In genomic region chr3:6861331-6861988, GRCh38 we compare ENCODE assay signal across 13 cellular contexts. TPM values are rescaled to one million over a fixed set of nuclear protein-coding genes. Genes with fewer than 3 reads are reported as not detected.
A peak's percentile ranks its signal among the peaks of the same experiment; 100 is the strongest.
DNase-seq lines count a peak whose midpoint lies in the region; ATAC-seq and TF ChIP-seq lines count a peak whose summit lies in the region.
"Had no signal": no experiment of that assay in that cellular context is flagged by ENCODE, and none has a peak within 500 bp of the region (broad histone marks: within the 10 kb centered on the region; RNA-seq: fewer than 3 reads in every experiment).

No MANE protein-coding gene starts in this region.

- H3K27ac Mint-ChIP-seq in progenitor cell of endocrine pancreas = no peak overlapping the region
- H3K27ac Mint-ChIP-seq: memory B cell; stimulated activated effector memory CD8-positive, alpha-beta T cell treated with anti-CD3 and anti-CD28 coated beads, Interleukin-12 subunit alpha, Interleukin-12 subunit beta, amount 100 ng/mL, for 72 hours had no signal

- ATAC-seq in HG02981 (IDR thresholded peaks at IDR 0.05; ENCODE audit: unreplicated experiment) = no peak
- ATAC-seq: stimulated activated effector memory CD8-positive, alpha-beta T cell treated with anti-CD3 and anti-CD28 coated beads, Interleukin-12 subunit alpha, Interleukin-12 subunit beta, amount 100 ng/mL, for 72 hours had no signal

- peak overlapping the region; percentile 74 for H3K4me3 ChIP-seq in SK-N-MC
- peak overlapping the region; percentile 72 for H3K4me3 ChIP-seq in iPS-11a (ENCODE audit: low read depth, low read length)
- H3K4me3 ChIP-seq in Karpas-422 (ENCODE audit: low read length) = no peak overlapping the region
- H3K4me3 ChIP-seq: body of pancreas had no signal

- H3K4me1 Mint-ChIP-seq in progenitor cell of endocrine pancreas (ENCODE audit: low read depth) = peaks cover 4% of the 10 kb centered on the region
- H3K4me1 Mint-ChIP-seq: memory B cell had no signal

- no peaks in the 10 kb centered on the region for H3K9me3 Mint-ChIP-seq in progenitor cell of endocrine pancreas (ENCODE audit: low read depth)

- H3K36me3 ChIP-seq in SK-N-MC (ENCODE audit: insufficient read depth, low read length) = no peaks in the 10 kb centered on the region
- no peaks in the 10 kb centered on the region for H3K36me3 ChIP-seq in Karpas-422 (ENCODE audit: insufficient read depth, low read length)

- H3K4me1 ChIP-seq in Karpas-422 (ENCODE audit: low read length) = no peaks in the 10 kb centered on the region

- H3K36me3 Mint-ChIP-seq in progenitor cell of endocrine pancreas (ENCODE audit: insufficient read depth) = no peaks in the 10 kb centered on the region
- H3K36me3 Mint-ChIP-seq: stimulated activated effector memory CD8-positive, alpha-beta T cell treated with anti-CD3 and anti-CD28 coated beads, Interleukin-12 subunit alpha, Interleukin-12 subunit beta, amount 100 ng/mL, for 72 hours had no signal

- H3K27ac ChIP-seq in SK-N-MC = no peak overlapping the region
- no peak overlapping the region for H3K27ac ChIP-seq in Karpas-422 (ENCODE audit: low read length)
- H3K27ac ChIP-seq: body of pancreas had no signal

- H3K4me2 ChIP-seq in Karpas-422 (ENCODE audit: low read depth, low read length, poor library complexity, severe bottlenecking) = no peak overlapping the region

- H3K27me3 ChIP-seq in Karpas-422 (ENCODE audit: low read length) = no peaks in the 10 kb centered on the region

- TF ChIP-seq CTCF in GM20000 (IDR thresholded peaks at IDR 0.05; ENCODE audit: extremely low read depth, missing control alignments) (no peak), progenitor cell of endocrine pancreas (IDR thresholded peaks at IDR 0.05; ENCODE audit: unreplicated experiment) (no peak)

- H3K79me2 ChIP-seq in Karpas-422 (ENCODE audit: low read length) = no peaks in the 10 kb centered on the region

- H3K4me3 Mint-ChIP-seq in progenitor cell of endocrine pancreas (ENCODE audit: low read depth) = peak overlapping the region; percentile 69
- H3K4me3 Mint-ChIP-seq: memory B cell; stimulated activated effector memory CD8-positive, alpha-beta T cell treated with anti-CD3 and anti-CD28 coated beads, Interleukin-12 subunit alpha, Interleukin-12 subunit beta, amount 100 ng/mL, for 72 hours had no signal

- DNase-seq in GM20000 (ENCODE audit: low spot score) = peak; percentile 22
- no peak for DNase-seq in SK-N-MC (ENCODE audit: low read depth, low spot score)
- no peak for DNase-seq in progenitor cell of endocrine pancreas (ENCODE audit: low spot score, unreplicated experiment)
- DNase-seq in OCI-M1 (lab: John Stamatoyannopoulos, UW) = no peak
- no peak for DNase-seq in Karpas-422
- DNase-seq in activated CD4-positive, alpha-beta T cell treated with anti-CD3 and anti-CD28 coated beads for 1 hour = no peak
- DNase-seq: activated CD8-positive, alpha-beta memory T cell treated with anti-CD3 and anti-CD28 coated beads, Interleukin-2, amount 50 U/mL, for 48 hours had no signal

- H3K9ac ChIP-seq in SK-N-MC (ENCODE audit: insufficient read length) = no peak overlapping the region
- H3K9ac ChIP-seq in Karpas-422 (ENCODE audit: low read length) = no peak overlapping the region

- H3K9me3 ChIP-seq in SK-N-MC (ENCODE audit: low read depth, low read length) (no peaks in the 10 kb centered on the region), Karpas-422 (ENCODE audit: low read length) (peaks cover 7% of the 10 kb centered on the region; the same call in 1 of the 2 replicates)
- H3K9me3 ChIP-seq: body of pancreas had no signal

- peaks cover 92% of the 10 kb centered on the region for H3K27me3 Mint-ChIP-seq in progenitor cell of endocrine pancreas

- H2AFZ ChIP-seq in Karpas-422 (ENCODE audit: low read length) = no peak overlapping the region

- H3K9me2 ChIP-seq in Karpas-422 (replicated peaks; ENCODE audit: insufficient read depth, low read length) = peaks cover 4% of the 10 kb centered on the region; the same call in 1 of the 2 replicates

- no peaks in the 10 kb centered on the region for H4K20me1 ChIP-seq in Karpas-422 (ENCODE audit: insufficient read depth, low read depth, low read length)

RNA-seq across cellular contexts. Expression of gene GRM7, which starts 0.5 kb away (rescaled TPM):
- 0.29 and 0.34 TPM in 2 replicates for total RNA-seq in progenitor cell of endocrine pancreas
- not detected in 2 replicates for total RNA-seq in Karpas-422 (2014; rRNA removed; shearing (Covaris generic); ENCODE audit: low replicate concordance)
- total RNA-seq: fibroblast of lung had no signal
